1 cellular context compared by ENCODE assay signal in the genomic region with DNA sequence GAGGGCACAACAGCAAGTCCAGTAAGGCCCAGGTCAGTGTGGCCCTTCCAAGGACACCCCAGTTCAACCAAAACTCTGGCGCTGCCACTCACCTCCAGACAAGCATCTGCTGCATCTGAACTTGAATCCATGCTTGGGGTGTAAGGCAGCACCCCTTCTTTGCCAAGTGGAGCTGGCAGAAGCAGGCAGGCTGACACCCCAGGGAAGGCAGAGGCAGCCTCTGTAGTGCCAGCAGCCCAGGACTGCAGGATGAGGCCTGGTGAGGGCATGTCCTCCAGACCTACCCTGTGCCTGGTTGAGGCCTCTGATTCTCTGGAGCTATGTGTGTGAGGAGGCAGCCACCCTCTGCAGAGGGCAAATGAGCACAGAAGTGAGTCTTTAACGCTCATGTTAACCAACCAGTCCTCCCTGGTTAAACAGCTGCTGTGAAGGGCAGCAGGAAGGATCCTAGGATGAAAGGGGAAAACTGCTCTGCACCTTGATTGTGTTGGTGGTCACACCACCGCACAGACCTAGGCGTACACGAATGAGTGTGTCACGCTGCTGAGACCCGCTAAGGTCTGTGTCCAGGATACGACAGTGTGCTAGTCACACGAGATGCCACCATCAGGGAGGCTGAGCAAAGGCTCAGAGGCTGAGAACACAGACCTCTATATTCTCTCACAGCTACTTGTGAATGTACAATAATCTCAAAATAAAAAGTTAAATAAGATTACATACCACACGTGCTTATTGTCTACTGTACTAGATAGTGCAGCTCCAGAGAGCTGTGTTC.
TF ChIP-seq lines count a peak whose summit lies in the region.

No MANE protein-coding gene starts in this region.

TF ChIP-seq in HepG2, 621 proteins besides CTCF, POLR2A, EP300 and RAD21 (continued from another document):
- TF ChIP-seq, protein P1, sequence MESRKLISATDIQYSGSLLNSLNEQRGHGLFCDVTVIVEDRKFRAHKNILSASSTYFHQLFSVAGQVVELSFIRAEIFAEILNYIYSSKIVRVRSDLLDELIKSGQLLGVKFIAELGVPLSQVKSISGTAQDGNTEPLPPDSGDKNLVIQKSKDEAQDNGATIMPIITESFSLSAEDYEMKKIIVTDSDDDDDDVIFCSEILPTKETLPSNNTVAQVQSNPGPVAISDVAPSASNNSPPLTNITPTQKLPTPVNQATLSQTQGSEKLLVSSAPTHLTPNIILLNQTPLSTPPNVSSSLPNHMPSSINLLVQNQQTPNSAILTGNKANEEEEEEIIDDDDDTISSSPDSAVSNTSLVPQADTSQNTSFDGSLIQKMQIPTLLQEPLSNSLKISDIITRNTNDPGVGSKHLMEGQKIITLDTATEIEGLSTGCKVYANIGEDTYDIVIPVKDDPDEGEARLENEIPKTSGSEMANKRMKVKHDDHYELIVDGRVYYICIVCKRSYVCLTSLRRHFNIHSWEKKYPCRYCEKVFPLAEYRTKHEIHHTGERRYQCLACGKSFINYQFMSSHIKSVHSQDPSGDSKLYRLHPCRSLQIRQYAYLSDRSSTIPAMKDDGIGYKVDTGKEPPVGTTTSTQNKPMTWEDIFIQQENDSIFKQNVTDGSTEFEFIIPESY (CRISPR knock-in tag; IDR thresholded peaks at IDR 0.05) = peak; percentile 74
- TF ChIP-seq, protein P2, sequence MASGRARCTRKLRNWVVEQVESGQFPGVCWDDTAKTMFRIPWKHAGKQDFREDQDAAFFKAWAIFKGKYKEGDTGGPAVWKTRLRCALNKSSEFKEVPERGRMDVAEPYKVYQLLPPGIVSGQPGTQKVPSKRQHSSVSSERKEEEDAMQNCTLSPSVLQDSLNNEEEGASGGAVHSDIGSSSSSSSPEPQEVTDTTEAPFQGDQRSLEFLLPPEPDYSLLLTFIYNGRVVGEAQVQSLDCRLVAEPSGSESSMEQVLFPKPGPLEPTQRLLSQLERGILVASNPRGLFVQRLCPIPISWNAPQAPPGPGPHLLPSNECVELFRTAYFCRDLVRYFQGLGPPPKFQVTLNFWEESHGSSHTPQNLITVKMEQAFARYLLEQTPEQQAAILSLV (CRISPR knock-in tag; IDR thresholded peaks at IDR 0.05; ENCODE audit: borderline replicate concordance) = 0 out of 2 replicates have a peak, but pooled peaks have one; percentile 25
- TF ChIP-seq ZBTB38 (CRISPR knock-in tag; IDR thresholded peaks at IDR 0.05) = peak; percentile 39; the same call in 1 of the 2 replicates
- no peak for TF ChIP-seq KAT8 (CRISPR knock-in tag; IDR thresholded peaks at IDR 0.05)
- no peak for TF ChIP-seq ZFP36 (IDR thresholded peaks at IDR 0.05; ENCODE audit: borderline replicate concordance, low read depth, low read length, partially characterized antibody)
